1 cellular context compared by ENCODE assay signal in genomic region chr1:827221-828063, GRCh38.
TF ChIP-seq lines count a peak whose summit lies in the region.
"Not testable (repeated sequence)": the region's sequence is repeated elsewhere in the genome, so short reads cannot be mapped to it uniquely, and the experiment has no call there.

No MANE protein-coding gene starts in this region.

TF ChIP-seq in HepG2, 621 proteins besides CTCF, POLR2A, EP300 and RAD21 (continued from another document and continues in another):
- TF ChIP-seq HINFP (CRISPR knock-in tag; IDR thresholded peaks at IDR 0.05; ENCODE audit: low read depth) (peak; percentile 96), TARDBP (CRISPR knock-in tag; IDR thresholded peaks at IDR 0.05) (peak; percentile 53; the same call in 1 of the 2 replicates), THAP11 (CRISPR knock-in tag; IDR thresholded peaks at IDR 0.05) (peak; percentile 85), SNAPC4 (CRISPR knock-in tag; IDR thresholded peaks at IDR 0.05) (0 out of 2 replicates have a peak, but pooled peaks have one; percentile 28), SKI (IDR thresholded peaks at IDR 0.05; ENCODE audit: partially characterized antibody) (peak; percentile 13), CREB1 (IDR thresholded peaks at IDR 0.05) (peak; percentile 46; the same call in 1 of the 2 replicates), CREB1 (CRISPR knock-in tag; IDR thresholded peaks at IDR 0.05) (peak; percentile 82), HMGXB4 (CRISPR knock-in tag; IDR thresholded peaks at IDR 0.05; ENCODE audit: borderline replicate concordance in 1 of 2, low read depth in 1 of 2) (peak; percentile 49 to 73), RARA (CRISPR knock-in tag; IDR thresholded peaks at IDR 0.05) (peak; percentile 30), SP1 (CRISPR knock-in tag; IDR thresholded peaks at IDR 0.05) (peak; percentile 49; the same call in 1 of the 2 replicates), GABPA (IDR thresholded peaks at IDR 0.05; ENCODE audit: low read depth, low read length) (peak; percentile 69), GABPA (CRISPR knock-in tag; IDR thresholded peaks at IDR 0.05; ENCODE audit: low read depth) (peak; percentile 91), IRF2 (CRISPR knock-in tag; IDR thresholded peaks at IDR 0.05) (peak; percentile 43; the same call in 1 of the 2 replicates), DMAP1 (CRISPR knock-in tag; IDR thresholded peaks at IDR 0.05) (peak; percentile 84), PATZ1 (CRISPR knock-in tag; IDR thresholded peaks at IDR 0.05) (peak; percentile 58; the same call in 1 of the 2 replicates), ZNF18 (CRISPR knock-in tag; IDR thresholded peaks at IDR 0.05; ENCODE audit: insufficient replicate concordance) (peak; percentile 26), SOX6 (CRISPR knock-in tag; IDR thresholded peaks at IDR 0.05) (0 out of 2 replicates have a peak, but pooled peaks have one; percentile 14), RXRB (CRISPR knock-in tag; IDR thresholded peaks at IDR 0.05; ENCODE audit: borderline replicate concordance) (peak; percentile 65), POLR2AphosphoS5 (IDR thresholded peaks at IDR 0.05; ENCODE audit: low read depth, low read length) (peak; percentile 75), PAXIP1 (CRISPR knock-in tag; conservative IDR thresholded peaks at IDR 0.05) (0 out of 2 replicates have a peak, but pooled peaks have one; percentile 18), FOXK1 (CRISPR knock-in tag; IDR thresholded peaks at IDR 0.05; ENCODE audit: borderline replicate concordance, low read depth) (peak; percentile 51; the same call in 1 of the 2 replicates), LCORL (CRISPR knock-in tag; IDR thresholded peaks at IDR 0.05) (peak; percentile 46; the same call in 1 of the 2 replicates), HDAC1 (CRISPR knock-in tag; IDR thresholded peaks at IDR 0.05) (peak; percentile 71), ZNF331 (CRISPR knock-in tag; IDR thresholded peaks at IDR 0.05) (0 out of 2 replicates have a peak, but pooled peaks have one; percentile 11), MTERF4 (CRISPR knock-in tag; IDR thresholded peaks at IDR 0.05) (peak; percentile 26; the same call in 1 of the 2 replicates), PHF20 (CRISPR knock-in tag; IDR thresholded peaks at IDR 0.05) (peak; percentile 63), MNT (IDR thresholded peaks at IDR 0.05) (0 out of 2 replicates have a peak, but pooled peaks have one; percentile 10), NR2C2 (CRISPR knock-in tag; IDR thresholded peaks at IDR 0.05; ENCODE audit: borderline replicate concordance) (peak; percentile 98), KAT8 (CRISPR knock-in tag; IDR thresholded peaks at IDR 0.05) (peak; percentile 84), HOXA3 (CRISPR knock-in tag; IDR thresholded peaks at IDR 0.05) (peak; percentile 71), ZNF574 (CRISPR knock-in tag; IDR thresholded peaks at IDR 0.05) (peak; percentile 76), KDM5A (IDR thresholded peaks at IDR 0.05; ENCODE audit: borderline replicate concordance, low read length) (peak; percentile 32; the same call in 1 of the 2 replicates), HNF4A (CRISPR knock-in tag; IDR thresholded peaks at IDR 0.05) (peak; percentile 39), GABPB1 (CRISPR knock-in tag; IDR thresholded peaks at IDR 0.05) (peak; percentile 92), HNF4G (CRISPR knock-in tag; IDR thresholded peaks at IDR 0.05; ENCODE audit: borderline replicate concordance, low read depth) (peak; percentile 12; the same call in 1 of the 2 replicates)
- TF ChIP-seq SP1 (IDR thresholded peaks at IDR 0.05); SOX6 (IDR thresholded peaks at IDR 0.05); LCORL (IDR thresholded peaks at IDR 0.05); HNF4G (IDR thresholded peaks at IDR 0.05; ENCODE audit: borderline replicate concordance, low read depth, low read length): not testable (repeated sequence)
